ENCODE assay signal across 14 cellular contexts in the genomic region with DNA sequence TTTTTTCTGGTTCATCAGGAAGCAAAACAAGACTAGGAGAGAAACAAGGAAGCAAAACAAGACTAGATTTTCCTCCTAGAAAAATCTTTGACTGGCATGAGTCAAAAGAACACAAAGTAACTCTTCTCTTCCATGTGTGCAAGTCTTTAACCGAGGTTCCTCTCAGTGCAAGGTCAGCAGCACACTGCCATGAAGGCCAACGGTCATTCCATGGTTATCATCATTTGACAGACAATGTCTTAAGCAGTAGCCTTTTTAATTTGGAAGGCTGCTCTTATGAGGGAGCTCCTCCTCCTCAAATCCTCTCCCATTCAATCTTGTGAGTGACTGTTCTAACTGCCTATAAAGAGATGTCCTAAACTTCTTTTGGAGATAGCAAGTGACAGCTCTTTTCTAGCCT.
"Had no signal": no experiment of that assay in that cellular context is flagged by ENCODE, and none has a peak within 500 bp of the region (broad histone marks: within the 10 kb centered on the region; RNA-seq: fewer than 3 reads in every experiment).

No MANE protein-coding gene starts in this region.

- DNase-seq: activated CD4-positive, alpha-beta T cell treated with anti-CD3 and anti-CD28 coated beads, Interleukin-2, amount 50 U/mL, for 48 hours; aorta; cortex of kidney; effector CD4-positive, alpha-beta T cell; esophagus squamous epithelium; hippocampal formation; kidney; left ventricle myocardium inferior; mesendoderm; spleen; stimulated activated naive CD8-positive, alpha-beta T cell treated with anti-CD3 and anti-CD28 coated beads, Interleukin-15, amount 100 ng/mL, for 72 hours; T-helper 1 cell; WERI-Rb-1 had no signal

- H3K27me3 Mint-ChIP-seq: stimulated activated naive CD8-positive, alpha-beta T cell treated with anti-CD3 and anti-CD28 coated beads, Interleukin-15, amount 100 ng/mL, for 72 hours had no signal

- H3K4me3 ChIP-seq: esophagus squamous epithelium, left ventricle myocardium inferior, SK-N-MC, spleen had no signal

- H3K4me3 Mint-ChIP-seq: stimulated activated naive CD8-positive, alpha-beta T cell treated with anti-CD3 and anti-CD28 coated beads, Interleukin-15, amount 100 ng/mL, for 72 hours had no signal

- H3K9me3 ChIP-seq: esophagus squamous epithelium, left ventricle myocardium inferior, spleen had no signal

- H3K27me3 ChIP-seq: esophagus squamous epithelium, spleen had no signal

- ATAC-seq: stimulated activated naive CD8-positive, alpha-beta T cell treated with anti-CD3 and anti-CD28 coated beads, Interleukin-15, amount 100 ng/mL, for 72 hours had no signal

- H3K27ac ChIP-seq: SK-N-MC, WERI-Rb-1 had no signal
